Comparison of ENCODE assay signal across 1 cellular context in the genomic region with DNA sequence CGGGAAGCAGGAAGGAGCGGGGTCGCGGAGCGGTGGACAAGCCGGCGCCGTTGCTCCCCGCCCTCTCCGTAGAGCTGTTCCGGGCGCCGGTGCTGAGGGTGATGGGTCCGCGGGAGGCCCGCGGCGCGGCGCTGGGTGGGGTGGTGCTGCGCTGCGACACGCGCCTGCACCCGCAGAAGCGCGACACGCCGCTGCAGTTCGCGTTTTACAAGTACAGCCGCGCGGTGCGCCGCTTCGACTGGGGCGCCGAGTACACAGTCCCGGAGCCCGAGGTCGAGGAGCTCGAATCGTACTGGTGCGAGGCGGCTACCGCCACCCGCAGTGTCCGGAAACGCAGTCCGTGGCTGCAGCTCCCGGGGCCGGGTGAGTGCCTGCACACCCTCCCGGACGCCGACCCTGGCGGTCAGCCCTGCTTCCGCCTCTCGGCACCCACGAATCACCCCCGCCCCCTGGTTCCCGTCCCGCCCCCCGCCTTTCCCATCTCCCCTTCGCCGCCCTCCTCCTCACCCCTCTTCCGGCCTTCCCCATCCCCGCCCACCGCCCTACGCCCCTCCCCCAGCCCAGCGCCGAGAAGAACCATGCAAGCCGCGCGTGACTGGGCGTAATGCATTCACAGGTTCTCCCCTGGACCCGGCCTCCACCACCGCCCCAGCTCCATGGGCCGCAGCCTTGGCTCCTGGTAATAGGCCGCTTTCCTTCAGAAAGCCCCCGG.
TF ChIP-seq lines count a peak whose summit lies in the region.

No MANE protein-coding gene starts in this region.

TF ChIP-seq in K562, 482 proteins besides CTCF, POLR2A, EP300 and RAD21 (continued from another document and continues in another):
- TF ChIP-seq, protein P1, sequence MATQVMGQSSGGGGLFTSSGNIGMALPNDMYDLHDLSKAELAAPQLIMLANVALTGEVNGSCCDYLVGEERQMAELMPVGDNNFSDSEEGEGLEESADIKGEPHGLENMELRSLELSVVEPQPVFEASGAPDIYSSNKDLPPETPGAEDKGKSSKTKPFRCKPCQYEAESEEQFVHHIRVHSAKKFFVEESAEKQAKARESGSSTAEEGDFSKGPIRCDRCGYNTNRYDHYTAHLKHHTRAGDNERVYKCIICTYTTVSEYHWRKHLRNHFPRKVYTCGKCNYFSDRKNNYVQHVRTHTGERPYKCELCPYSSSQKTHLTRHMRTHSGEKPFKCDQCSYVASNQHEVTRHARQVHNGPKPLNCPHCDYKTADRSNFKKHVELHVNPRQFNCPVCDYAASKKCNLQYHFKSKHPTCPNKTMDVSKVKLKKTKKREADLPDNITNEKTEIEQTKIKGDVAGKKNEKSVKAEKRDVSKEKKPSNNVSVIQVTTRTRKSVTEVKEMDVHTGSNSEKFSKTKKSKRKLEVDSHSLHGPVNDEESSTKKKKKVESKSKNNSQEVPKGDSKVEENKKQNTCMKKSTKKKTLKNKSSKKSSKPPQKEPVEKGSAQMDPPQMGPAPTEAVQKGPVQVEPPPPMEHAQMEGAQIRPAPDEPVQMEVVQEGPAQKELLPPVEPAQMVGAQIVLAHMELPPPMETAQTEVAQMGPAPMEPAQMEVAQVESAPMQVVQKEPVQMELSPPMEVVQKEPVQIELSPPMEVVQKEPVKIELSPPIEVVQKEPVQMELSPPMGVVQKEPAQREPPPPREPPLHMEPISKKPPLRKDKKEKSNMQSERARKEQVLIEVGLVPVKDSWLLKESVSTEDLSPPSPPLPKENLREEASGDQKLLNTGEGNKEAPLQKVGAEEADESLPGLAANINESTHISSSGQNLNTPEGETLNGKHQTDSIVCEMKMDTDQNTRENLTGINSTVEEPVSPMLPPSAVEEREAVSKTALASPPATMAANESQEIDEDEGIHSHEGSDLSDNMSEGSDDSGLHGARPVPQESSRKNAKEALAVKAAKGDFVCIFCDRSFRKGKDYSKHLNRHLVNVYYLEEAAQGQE (CRISPR knock-in tag; IDR thresholded peaks at IDR 0.05; ENCODE audit: low read depth) = peak; percentile 83
- TF ChIP-seq, protein P2, sequence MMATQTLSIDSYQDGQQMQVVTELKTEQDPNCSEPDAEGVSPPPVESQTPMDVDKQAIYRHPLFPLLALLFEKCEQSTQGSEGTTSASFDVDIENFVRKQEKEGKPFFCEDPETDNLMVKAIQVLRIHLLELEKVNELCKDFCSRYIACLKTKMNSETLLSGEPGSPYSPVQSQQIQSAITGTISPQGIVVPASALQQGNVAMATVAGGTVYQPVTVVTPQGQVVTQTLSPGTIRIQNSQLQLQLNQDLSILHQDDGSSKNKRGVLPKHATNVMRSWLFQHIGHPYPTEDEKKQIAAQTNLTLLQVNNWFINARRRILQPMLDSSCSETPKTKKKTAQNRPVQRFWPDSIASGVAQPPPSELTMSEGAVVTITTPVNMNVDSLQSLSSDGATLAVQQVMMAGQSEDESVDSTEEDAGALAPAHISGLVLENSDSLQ (IDR thresholded peaks at IDR 0.05) = no peak
- TF ChIP-seq IRF2 (CRISPR knock-in tag; IDR thresholded peaks at IDR 0.05) = no peak
- TF ChIP-seq NFXL1 (CRISPR knock-in tag; IDR thresholded peaks at IDR 0.05) = no peak
- TF ChIP-seq SMARCE1 (IDR thresholded peaks at IDR 0.05) = no peak
- TF ChIP-seq, protein P3, sequence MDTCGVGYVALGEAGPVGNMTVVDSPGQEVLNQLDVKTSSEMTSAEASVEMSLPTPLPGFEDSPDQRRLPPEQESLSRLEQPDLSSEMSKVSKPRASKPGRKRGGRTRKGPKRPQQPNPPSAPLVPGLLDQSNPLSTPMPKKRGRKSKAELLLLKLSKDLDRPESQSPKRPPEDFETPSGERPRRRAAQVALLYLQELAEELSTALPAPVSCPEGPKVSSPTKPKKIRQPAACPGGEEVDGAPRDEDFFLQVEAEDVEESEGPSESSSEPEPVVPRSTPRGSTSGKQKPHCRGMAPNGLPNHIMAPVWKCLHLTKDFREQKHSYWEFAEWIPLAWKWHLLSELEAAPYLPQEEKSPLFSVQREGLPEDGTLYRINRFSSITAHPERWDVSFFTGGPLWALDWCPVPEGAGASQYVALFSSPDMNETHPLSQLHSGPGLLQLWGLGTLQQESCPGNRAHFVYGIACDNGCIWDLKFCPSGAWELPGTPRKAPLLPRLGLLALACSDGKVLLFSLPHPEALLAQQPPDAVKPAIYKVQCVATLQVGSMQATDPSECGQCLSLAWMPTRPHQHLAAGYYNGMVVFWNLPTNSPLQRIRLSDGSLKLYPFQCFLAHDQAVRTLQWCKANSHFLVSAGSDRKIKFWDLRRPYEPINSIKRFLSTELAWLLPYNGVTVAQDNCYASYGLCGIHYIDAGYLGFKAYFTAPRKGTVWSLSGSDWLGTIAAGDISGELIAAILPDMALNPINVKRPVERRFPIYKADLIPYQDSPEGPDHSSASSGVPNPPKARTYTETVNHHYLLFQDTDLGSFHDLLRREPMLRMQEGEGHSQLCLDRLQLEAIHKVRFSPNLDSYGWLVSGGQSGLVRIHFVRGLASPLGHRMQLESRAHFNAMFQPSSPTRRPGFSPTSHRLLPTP (IDR thresholded peaks at IDR 0.05; ENCODE audit: borderline replicate concordance, extremely low read depth, insufficient read length) = no peak
- TF ChIP-seq, protein P4, sequence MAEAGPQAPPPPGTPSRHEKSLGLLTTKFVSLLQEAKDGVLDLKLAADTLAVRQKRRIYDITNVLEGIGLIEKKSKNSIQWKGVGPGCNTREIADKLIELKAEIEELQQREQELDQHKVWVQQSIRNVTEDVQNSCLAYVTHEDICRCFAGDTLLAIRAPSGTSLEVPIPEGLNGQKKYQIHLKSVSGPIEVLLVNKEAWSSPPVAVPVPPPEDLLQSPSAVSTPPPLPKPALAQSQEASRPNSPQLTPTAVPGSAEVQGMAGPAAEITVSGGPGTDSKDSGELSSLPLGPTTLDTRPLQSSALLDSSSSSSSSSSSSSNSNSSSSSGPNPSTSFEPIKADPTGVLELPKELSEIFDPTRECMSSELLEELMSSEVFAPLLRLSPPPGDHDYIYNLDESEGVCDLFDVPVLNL (CRISPR knock-in tag; IDR thresholded peaks at IDR 0.05; ENCODE audit: low read depth) = peak; percentile 44; the same call in 1 of the 2 replicates
- TF ChIP-seq BACH1 (tag; IDR thresholded peaks at IDR 0.05) = no peak
- TF ChIP-seq MYBL2 (IDR thresholded peaks at IDR 0.05; ENCODE audit: low read depth) = no peak
- no peak for TF ChIP-seq MYBL2 (CRISPR knock-in tag; IDR thresholded peaks at IDR 0.05; ENCODE audit: borderline replicate concordance)
- TF ChIP-seq TAF1 (IDR thresholded peaks at IDR 0.05; ENCODE audit: control insufficient read depth, extremely low read depth, insufficient read depth, low read length, severe bottlenecking) = peak; percentile 82
- peak; percentile 63 for TF ChIP-seq NFE2 (IDR thresholded peaks at IDR 0.05; ENCODE audit: low read depth)
- no peak for TF ChIP-seq EWSR1 (IDR thresholded peaks at IDR 0.05; ENCODE audit: borderline replicate concordance, low read depth, partially characterized antibody)
- no peak for TF ChIP-seq PPARD (CRISPR knock-in tag; IDR thresholded peaks at IDR 0.05)
- TF ChIP-seq, protein P5, sequence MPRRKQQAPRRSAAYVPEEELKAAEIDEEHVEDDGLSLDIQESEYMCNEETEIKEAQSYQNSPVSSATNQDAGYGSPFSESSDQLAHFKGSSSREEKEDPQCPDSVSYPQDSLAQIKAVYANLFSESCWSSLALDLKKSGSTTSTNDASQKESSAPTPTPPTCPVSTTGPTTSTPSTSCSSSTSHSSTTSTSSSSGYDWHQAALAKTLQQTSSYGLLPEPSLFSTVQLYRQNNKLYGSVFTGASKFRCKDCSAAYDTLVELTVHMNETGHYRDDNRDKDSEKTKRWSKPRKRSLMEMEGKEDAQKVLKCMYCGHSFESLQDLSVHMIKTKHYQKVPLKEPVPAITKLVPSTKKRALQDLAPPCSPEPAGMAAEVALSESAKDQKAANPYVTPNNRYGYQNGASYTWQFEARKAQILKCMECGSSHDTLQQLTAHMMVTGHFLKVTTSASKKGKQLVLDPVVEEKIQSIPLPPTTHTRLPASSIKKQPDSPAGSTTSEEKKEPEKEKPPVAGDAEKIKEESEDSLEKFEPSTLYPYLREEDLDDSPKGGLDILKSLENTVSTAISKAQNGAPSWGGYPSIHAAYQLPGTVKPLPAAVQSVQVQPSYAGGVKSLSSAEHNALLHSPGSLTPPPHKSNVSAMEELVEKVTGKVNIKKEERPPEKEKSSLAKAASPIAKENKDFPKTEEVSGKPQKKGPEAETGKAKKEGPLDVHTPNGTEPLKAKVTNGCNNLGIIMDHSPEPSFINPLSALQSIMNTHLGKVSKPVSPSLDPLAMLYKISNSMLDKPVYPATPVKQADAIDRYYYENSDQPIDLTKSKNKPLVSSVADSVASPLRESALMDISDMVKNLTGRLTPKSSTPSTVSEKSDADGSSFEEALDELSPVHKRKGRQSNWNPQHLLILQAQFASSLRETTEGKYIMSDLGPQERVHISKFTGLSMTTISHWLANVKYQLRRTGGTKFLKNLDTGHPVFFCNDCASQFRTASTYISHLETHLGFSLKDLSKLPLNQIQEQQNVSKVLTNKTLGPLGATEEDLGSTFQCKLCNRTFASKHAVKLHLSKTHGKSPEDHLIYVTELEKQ (CRISPR knock-in tag; IDR thresholded peaks at IDR 0.05) = no peak
- no peak for TF ChIP-seq POLR3A (IDR thresholded peaks at IDR 0.05; ENCODE audit: borderline replicate concordance, extremely low read depth, insufficient read depth, insufficient read length)
- TF ChIP-seq ZNF212 (CRISPR knock-in tag; IDR thresholded peaks at IDR 0.05) = no peak; the same call in 1 of the 2 replicates
- peak; percentile 79; the same call in 1 of the 2 replicates for TF ChIP-seq NR2C2 (CRISPR knock-in tag; IDR thresholded peaks at IDR 0.05)
- peak; percentile 70 for TF ChIP-seq NR2C2 (tag; IDR thresholded peaks at IDR 0.05)
- TF ChIP-seq ARID1B (IDR thresholded peaks at IDR 0.05) = no peak; the same call in 1 of the 2 replicates
- TF ChIP-seq, protein P6, sequence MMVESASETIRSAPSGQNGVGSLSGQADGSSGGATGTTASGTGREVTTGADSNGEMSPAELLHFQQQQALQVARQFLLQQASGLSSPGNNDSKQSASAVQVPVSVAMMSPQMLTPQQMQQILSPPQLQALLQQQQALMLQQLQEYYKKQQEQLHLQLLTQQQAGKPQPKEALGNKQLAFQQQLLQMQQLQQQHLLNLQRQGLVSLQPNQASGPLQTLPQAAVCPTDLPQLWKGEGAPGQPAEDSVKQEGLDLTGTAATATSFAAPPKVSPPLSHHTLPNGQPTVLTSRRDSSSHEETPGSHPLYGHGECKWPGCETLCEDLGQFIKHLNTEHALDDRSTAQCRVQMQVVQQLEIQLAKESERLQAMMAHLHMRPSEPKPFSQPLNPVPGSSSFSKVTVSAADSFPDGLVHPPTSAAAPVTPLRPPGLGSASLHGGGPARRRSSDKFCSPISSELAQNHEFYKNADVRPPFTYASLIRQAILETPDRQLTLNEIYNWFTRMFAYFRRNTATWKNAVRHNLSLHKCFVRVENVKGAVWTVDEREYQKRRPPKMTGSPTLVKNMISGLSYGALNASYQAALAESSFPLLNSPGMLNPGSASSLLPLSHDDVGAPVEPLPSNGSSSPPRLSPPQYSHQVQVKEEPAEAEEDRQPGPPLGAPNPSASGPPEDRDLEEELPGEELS (CRISPR knock-in tag; IDR thresholded peaks at IDR 0.05; ENCODE audit: borderline replicate concordance) = no peak
- TF ChIP-seq TEAD1 (CRISPR knock-in tag; IDR thresholded peaks at IDR 0.05) = no peak
- no peak for TF ChIP-seq KDM4B (IDR thresholded peaks at IDR 0.05; ENCODE audit: borderline replicate concordance in 2 of 2, low read depth in 1 of 2)
- TF ChIP-seq, protein P7, sequence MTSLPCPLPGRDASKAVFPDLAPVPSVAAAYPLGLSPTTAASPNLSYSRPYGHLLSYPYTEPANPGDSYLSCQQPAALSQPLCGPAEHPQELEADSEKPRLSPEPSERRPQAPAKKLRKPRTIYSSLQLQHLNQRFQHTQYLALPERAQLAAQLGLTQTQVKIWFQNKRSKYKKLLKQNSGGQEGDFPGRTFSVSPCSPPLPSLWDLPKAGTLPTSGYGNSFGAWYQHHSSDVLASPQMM (CRISPR knock-in tag; IDR thresholded peaks at IDR 0.05) = no peak
- TF ChIP-seq ZNF431 (CRISPR knock-in tag; IDR thresholded peaks at IDR 0.05) = no peak; the same call in 1 of the 2 replicates
- TF ChIP-seq, protein P8, sequence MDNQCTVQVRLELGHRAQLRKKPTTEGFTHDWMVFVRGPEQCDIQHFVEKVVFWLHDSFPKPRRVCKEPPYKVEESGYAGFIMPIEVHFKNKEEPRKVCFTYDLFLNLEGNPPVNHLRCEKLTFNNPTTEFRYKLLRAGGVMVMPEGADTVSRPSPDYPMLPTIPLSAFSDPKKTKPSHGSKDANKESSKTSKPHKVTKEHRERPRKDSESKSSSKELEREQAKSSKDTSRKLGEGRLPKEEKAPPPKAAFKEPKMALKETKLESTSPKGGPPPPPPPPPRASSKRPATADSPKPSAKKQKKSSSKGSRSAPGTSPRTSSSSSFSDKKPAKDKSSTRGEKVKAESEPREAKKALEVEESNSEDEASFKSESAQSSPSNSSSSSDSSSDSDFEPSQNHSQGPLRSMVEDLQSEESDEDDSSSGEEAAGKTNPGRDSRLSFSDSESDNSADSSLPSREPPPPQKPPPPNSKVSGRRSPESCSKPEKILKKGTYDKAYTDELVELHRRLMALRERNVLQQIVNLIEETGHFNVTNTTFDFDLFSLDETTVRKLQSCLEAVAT (IDR thresholded peaks at IDR 0.05) = 0 out of 4 replicates have a peak, but pooled peaks have one; percentile 6 to 71
- TF ChIP-seq TAL1 (IDR thresholded peaks at IDR 0.05) = no peak
- no peak; the same call in 1 of the 2 replicates for TF ChIP-seq NR4A1 (CRISPR knock-in tag; IDR thresholded peaks at IDR 0.05)
- TF ChIP-seq NR4A1 (tag; IDR thresholded peaks at IDR 0.05) = 0 out of 2 replicates have a peak, but pooled peaks have one; percentile 29
- no peak; the same call in 1 of the 2 replicates for TF ChIP-seq ESRRA (IDR thresholded peaks at IDR 0.05; ENCODE audit: borderline replicate concordance, low read depth)
- no peak for TF ChIP-seq YBX1 (IDR thresholded peaks at IDR 0.05)
- TF ChIP-seq, protein P9, sequence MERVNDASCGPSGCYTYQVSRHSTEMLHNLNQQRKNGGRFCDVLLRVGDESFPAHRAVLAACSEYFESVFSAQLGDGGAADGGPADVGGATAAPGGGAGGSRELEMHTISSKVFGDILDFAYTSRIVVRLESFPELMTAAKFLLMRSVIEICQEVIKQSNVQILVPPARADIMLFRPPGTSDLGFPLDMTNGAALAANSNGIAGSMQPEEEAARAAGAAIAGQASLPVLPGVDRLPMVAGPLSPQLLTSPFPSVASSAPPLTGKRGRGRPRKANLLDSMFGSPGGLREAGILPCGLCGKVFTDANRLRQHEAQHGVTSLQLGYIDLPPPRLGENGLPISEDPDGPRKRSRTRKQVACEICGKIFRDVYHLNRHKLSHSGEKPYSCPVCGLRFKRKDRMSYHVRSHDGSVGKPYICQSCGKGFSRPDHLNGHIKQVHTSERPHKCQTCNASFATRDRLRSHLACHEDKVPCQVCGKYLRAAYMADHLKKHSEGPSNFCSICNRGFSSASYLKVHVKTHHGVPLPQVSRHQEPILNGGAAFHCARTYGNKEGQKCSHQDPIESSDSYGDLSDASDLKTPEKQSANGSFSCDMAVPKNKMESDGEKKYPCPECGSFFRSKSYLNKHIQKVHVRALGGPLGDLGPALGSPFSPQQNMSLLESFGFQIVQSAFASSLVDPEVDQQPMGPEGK (CRISPR knock-in tag; IDR thresholded peaks at IDR 0.05; ENCODE audit: borderline replicate concordance) = no peak
